25 cellular contexts compared by ENCODE assay signal in the genomic region with DNA sequence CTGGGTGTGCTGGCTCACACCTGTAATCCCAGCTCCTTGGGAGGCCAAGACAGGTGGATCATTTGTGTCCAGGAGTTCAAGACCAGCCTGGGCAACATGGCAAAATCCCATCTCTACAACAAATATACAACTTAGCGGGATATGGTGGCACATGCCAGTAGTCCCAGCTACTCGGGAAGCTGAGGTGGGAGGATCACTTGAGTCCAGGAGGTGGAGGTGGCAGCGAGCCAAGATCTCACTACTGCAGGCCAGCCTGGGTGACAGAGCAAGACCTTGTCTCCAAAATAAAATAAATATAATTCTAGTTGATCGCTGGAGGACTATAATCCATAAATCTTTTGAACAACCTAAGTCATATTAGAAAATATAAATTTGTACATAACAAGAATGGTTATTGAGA.
"Had no signal": no experiment of that assay in that cellular context is flagged by ENCODE, and none has a peak within 500 bp of the region (broad histone marks: within the 10 kb centered on the region; RNA-seq: fewer than 3 reads in every experiment).

No MANE protein-coding gene starts in this region.

- H3K27me3 Mint-ChIP-seq: dendritic cell treated with granulocyte-macrophage colony-stimulating factor and Interleukin-4, amounts not matched to agents 40 ng/mL and 50 ng/mL, for 4 days; effector memory CD8-positive, alpha-beta T cell; naive B cell; naive thymus-derived CD8-positive, alpha-beta T cell had no signal

- H3K27me3 ChIP-seq: esophagus squamous epithelium, gastrocnemius medialis, heart right ventricle, left lung had no signal

- DNase-seq: cortex of kidney; effector CD8-positive, alpha-beta T cell; effector memory CD8-positive, alpha-beta T cell; endodermal cell; erythroblast; esophagus squamous epithelium; foreskin fibroblast; foreskin melanocyte; gastrocnemius medialis; glutamatergic neuron; head of caudate nucleus; heart right ventricle; hippocampal formation; left cardiac atrium; left lung; left ventricle myocardium superior; lower lobe of right lung; mesenchymal stem cell; naive B cell; naive thymus-derived CD8-positive, alpha-beta T cell had no signal

- ATAC-seq: effector memory CD8-positive, alpha-beta T cell; esophagus mucosa; gastrocnemius medialis; heart right ventricle; left cardiac atrium; left lung; left ventricle myocardium superior; lower lobe of right lung; mucosa of descending colon; naive thymus-derived CD8-positive, alpha-beta T cell had no signal

- H3K4me1 ChIP-seq: esophagus squamous epithelium, gastrocnemius medialis, heart right ventricle, left lung, lower lobe of right lung had no signal

- H3K4me3 ChIP-seq: esophagus squamous epithelium, gastrocnemius medialis, heart right ventricle, left lung, lower lobe of right lung, mucosa of descending colon had no signal

- H3K4me1 Mint-ChIP-seq: naive B cell; naive thymus-derived CD8-positive, alpha-beta T cell had no signal

- H3K36me3 Mint-ChIP-seq: mesothelial cell of epicardium; naive B cell; naive thymus-derived CD8-positive, alpha-beta T cell had no signal

- H3K9me3 Mint-ChIP-seq: dendritic cell treated with granulocyte-macrophage colony-stimulating factor and Interleukin-4, amounts not matched to agents 40 ng/mL and 50 ng/mL, for 4 days; endodermal cell; mesothelial cell of epicardium had no signal

- H3K27ac ChIP-seq: epithelial cell of prostate, esophagus squamous epithelium, gastrocnemius medialis, heart right ventricle, left lung, lower lobe of right lung had no signal

- H3K36me3 ChIP-seq: esophagus squamous epithelium, gastrocnemius medialis, heart right ventricle, left lung, lower lobe of right lung had no signal

- H3K9me3 ChIP-seq: gastrocnemius medialis, heart right ventricle, left lung, lower lobe of right lung, mucosa of descending colon had no signal

- H3K27ac Mint-ChIP-seq: dendritic cell treated with granulocyte-macrophage colony-stimulating factor and Interleukin-4, amounts not matched to agents 40 ng/mL and 50 ng/mL, for 4 days; effector memory CD8-positive, alpha-beta T cell; endodermal cell; mesothelial cell of epicardium; naive thymus-derived CD8-positive, alpha-beta T cell had no signal

- H3K4me3 Mint-ChIP-seq: dendritic cell treated with granulocyte-macrophage colony-stimulating factor and Interleukin-4, amounts not matched to agents 40 ng/mL and 50 ng/mL, for 4 days; effector memory CD8-positive, alpha-beta T cell; endodermal cell; mesothelial cell of epicardium; naive B cell; naive thymus-derived CD8-positive, alpha-beta T cell had no signal
